ENCODE assay signal across 29 cellular contexts in the genomic region with DNA sequence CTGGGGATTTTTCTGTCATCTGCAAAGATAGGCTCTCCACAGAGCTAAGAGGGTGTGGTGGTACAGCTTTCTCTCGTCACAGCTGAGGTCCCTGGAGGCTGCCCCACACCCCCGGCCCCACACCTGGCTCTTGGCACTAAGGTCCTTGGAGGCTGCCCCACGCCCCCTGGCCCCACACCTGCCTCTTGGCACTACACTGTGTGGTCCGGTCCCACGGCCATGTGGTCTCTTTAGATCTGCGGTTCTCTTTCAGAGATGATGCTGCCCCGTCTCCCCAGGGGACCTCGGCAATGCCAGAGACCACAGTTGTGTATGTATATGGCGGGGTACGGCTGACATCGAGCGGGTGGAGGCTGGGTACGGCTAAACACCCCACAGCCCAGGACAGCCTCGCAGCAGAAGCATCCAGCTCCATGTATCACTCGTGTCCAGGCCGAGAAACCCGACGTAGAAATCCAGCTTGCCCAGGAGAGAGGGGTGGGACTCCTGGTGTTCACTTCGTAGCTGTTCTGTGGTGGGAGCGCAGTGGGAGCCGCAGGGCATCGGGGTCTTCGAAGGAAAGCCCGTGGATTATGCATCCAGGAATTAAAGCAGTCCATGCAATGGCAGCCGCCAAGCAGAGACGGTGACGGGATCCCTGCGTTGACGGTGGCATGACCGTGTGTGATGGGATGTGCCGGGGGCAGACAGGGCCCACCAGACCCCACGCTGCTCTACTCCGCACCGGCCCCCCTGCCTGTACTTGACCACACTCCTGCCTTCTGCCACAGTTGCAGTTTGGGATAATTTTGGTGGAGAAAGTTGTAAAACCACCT.
"Had no signal": no experiment of that assay in that cellular context is flagged by ENCODE, and none has a peak within 500 bp of the region (broad histone marks: within the 10 kb centered on the region; RNA-seq: fewer than 3 reads in every experiment).

No MANE protein-coding gene starts in this region.

- H3K9me3 Mint-ChIP-seq: mesothelial cell of epicardium had no signal

- H3K27ac Mint-ChIP-seq: immature natural killer cell; mesothelial cell of epicardium; naive thymus-derived CD4-positive, alpha-beta T cell; natural killer cell treated with Interleukin-12 subunit alpha and Interleukin-12 subunit beta and Interleukin-15 and Interleukin-18, amount 100 ng/mL, for 72 hours; stimulated activated naive CD8-positive, alpha-beta T cell treated with anti-CD3 and anti-CD28 coated beads, Interleukin-15, Interleukin-2, amounts not matched to agents 100 ng/mL and 50 ng/mL, for 24 hours had no signal

- H3K36me3 ChIP-seq: heart left ventricle, left ventricle myocardium inferior, neutrophil, pancreas, right lobe of liver, suprapubic skin, thoracic aorta, tibial artery, upper lobe of right lung had no signal

- H3K4me3 ChIP-seq: heart left ventricle, left ventricle myocardium inferior, lung, mucosa of descending colon, pancreas, psoas muscle, right lobe of liver, skin epidermis, suprapubic skin, thoracic aorta, tibial artery, upper lobe of right lung had no signal

- H3K4me3 Mint-ChIP-seq: immature natural killer cell; mesothelial cell of epicardium; naive thymus-derived CD4-positive, alpha-beta T cell; natural killer cell treated with Interleukin-12 subunit alpha and Interleukin-12 subunit beta and Interleukin-15 and Interleukin-18, amount 100 ng/mL, for 72 hours; stimulated activated naive CD8-positive, alpha-beta T cell treated with anti-CD3 and anti-CD28 coated beads, Interleukin-15, Interleukin-2, amounts not matched to agents 100 ng/mL and 50 ng/mL, for 24 hours had no signal

- H3K27me3 ChIP-seq: neutrophil, pancreas, right lobe of liver, suprapubic skin, upper lobe of right lung had no signal

- ATAC-seq: mucosa of descending colon; naive thymus-derived CD4-positive, alpha-beta T cell; pancreas; psoas muscle; upper lobe of right lung had no signal

- H3K36me3 Mint-ChIP-seq: immature natural killer cell; mesothelial cell of epicardium; naive thymus-derived CD4-positive, alpha-beta T cell; natural killer cell treated with Interleukin-12 subunit alpha and Interleukin-12 subunit beta and Interleukin-15 and Interleukin-18, amount 100 ng/mL, for 72 hours had no signal

- H3K4me1 Mint-ChIP-seq: immature natural killer cell; mesothelial cell of epicardium; naive thymus-derived CD4-positive, alpha-beta T cell had no signal

- FAIRE-seq: islet of Langerhans, pancreas, urothelium cell line had no signal

- H3K27ac ChIP-seq: heart left ventricle, left ventricle myocardium inferior, neutrophil, pancreas, psoas muscle, right lobe of liver, skin epidermis, suprapubic skin, thoracic aorta, tibial artery, upper lobe of right lung had no signal

- H3K27me3 Mint-ChIP-seq: stimulated activated naive CD8-positive, alpha-beta T cell treated with anti-CD3 and anti-CD28 coated beads, Interleukin-15, Interleukin-2, amounts not matched to agents 100 ng/mL and 50 ng/mL, for 24 hours had no signal

- DNase-seq: heart left ventricle; hypothalamus; immature natural killer cell; left ventricle myocardium inferior; mesendoderm; naive thymus-derived CD4-positive, alpha-beta T cell; occipital lobe; pancreas; psoas muscle; right lobe of liver; stimulated activated CD4-positive, alpha-beta T cell treated with anti-CD3 and anti-CD28 coated beads, Interleukin-12 subunit alpha, Interleukin-12 subunit beta, amount 100 ng/mL, for 4 hours; stimulated activated CD4-positive, alpha-beta T cell treated with anti-CD3 and anti-CD28 coated beads, Interleukin-15, amount 100 ng/mL, for 24 hours; stimulated activated CD4-positive, alpha-beta T cell treated with anti-CD3 and anti-CD28 coated beads, Interleukin-2, amount 100 ng/mL, for 24 hours; stimulated activated CD4-positive, alpha-beta T cell treated with anti-CD3 and anti-CD28 coated beads, Interleukin-4, amount 100 ng/mL, for 1 hour; stimulated activated naive CD4-positive, alpha-beta T cell; tibial artery; trophoblast cell; upper lobe of right lung had no signal

- H3K9me3 ChIP-seq: heart left ventricle, left ventricle myocardium inferior, mucosa of descending colon, neutrophil, pancreas, psoas muscle, right lobe of liver, suprapubic skin, thoracic aorta, tibial artery, upper lobe of right lung had no signal

- H3K4me1 ChIP-seq: heart left ventricle, left ventricle myocardium inferior, pancreas, psoas muscle, right lobe of liver, suprapubic skin, tibial artery, upper lobe of right lung had no signal
